ENCODE assay signal across 1 cellular context in the genomic region with DNA sequence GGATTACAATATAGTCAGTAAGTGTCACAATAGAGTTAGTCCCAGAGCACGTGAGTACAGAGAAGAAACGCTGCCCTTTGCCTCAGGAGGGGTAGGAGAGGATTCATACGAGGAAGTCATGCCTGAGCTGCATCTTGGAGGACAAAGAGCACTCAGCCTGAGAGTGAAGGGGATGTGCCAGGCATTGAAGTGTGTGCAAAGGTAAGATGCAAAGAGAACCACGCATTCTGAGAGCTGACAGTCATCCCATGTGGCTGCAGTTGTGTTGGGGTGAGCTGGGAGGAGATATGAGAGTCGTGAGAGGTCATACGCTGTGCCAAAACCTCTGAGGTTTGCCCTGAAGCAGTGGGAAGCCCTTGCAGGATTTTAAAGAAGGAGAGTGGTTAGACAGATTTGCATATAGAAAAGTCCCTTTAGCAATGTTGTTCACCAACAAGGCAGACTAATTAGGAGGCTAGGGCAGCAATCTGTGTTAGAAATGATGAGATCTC.
TF ChIP-seq lines count a peak whose summit lies in the region.

No MANE protein-coding gene starts in this region.

TF ChIP-seq in GM12878, 131 proteins besides CTCF, POLR2A, EP300 and RAD21 (continued from another document and continues in another):
- TF ChIP-seq GATAD2B (conservative IDR thresholded peaks at IDR 0.05; ENCODE audit: low read depth) (no peak), ASH2L (IDR thresholded peaks at IDR 0.05; ENCODE audit: borderline replicate concordance, low read depth) (no peak), PAX5 (IDR thresholded peaks at IDR 0.05; ENCODE audit: borderline replicate concordance, low read depth, low read length) (peak; percentile 72; the same call in 1 of the 2 replicates), CBFB (IDR thresholded peaks at IDR 0.05; ENCODE audit: low read depth) (no peak), BHLHE40 (IDR thresholded peaks at IDR 0.05; ENCODE audit: borderline replicate concordance in 1 of 2, low read depth in 2 of 2, low read length in 1 of 2) (peak; percentile 78), BRCA1 (IDR thresholded peaks at IDR 0.05; ENCODE audit: low read depth, low read length) (no peak), CHD4 (IDR thresholded peaks at IDR 0.05) (no peak), RFX5 (IDR thresholded peaks at IDR 0.05; ENCODE audit: low read depth, low read length) (no peak), ATF7 (IDR thresholded peaks at IDR 0.05; ENCODE audit: low read depth) (peak; percentile 62), ZNF384 (IDR thresholded peaks at IDR 0.05; ENCODE audit: borderline replicate concordance, low read depth, low read length) (no peak), ZZZ3 (IDR thresholded peaks at IDR 0.05; ENCODE audit: control insufficient read depth, insufficient read length, low read depth) (no peak), YBX1 (IDR thresholded peaks at IDR 0.05) (no peak), NBN (IDR thresholded peaks at IDR 0.05) (no peak; the same call in none of the 2 replicates), CEBPB (IDR thresholded peaks at IDR 0.05; ENCODE audit: borderline replicate concordance in 1 of 2, low read depth in 2 of 2, low read length in 2 of 2) (no peak), BACH1 (IDR thresholded peaks at IDR 0.05; ENCODE audit: borderline replicate concordance) (0 out of 2 replicates have a peak, but pooled peaks have one; percentile 10), ZNF217 (IDR thresholded peaks at IDR 0.05) (no peak), TBL1XR1 (IDR thresholded peaks at IDR 0.05; ENCODE audit: low read depth, low read length) (no peak), MEF2A (IDR thresholded peaks at IDR 0.05; ENCODE audit: insufficient read depth, low read depth, low read length) (no peak), PML (IDR thresholded peaks at IDR 0.05; ENCODE audit: low read length) (0 out of 2 replicates have a peak, but pooled peaks have one; percentile 33), RELA (IDR thresholded peaks at IDR 0.05; ENCODE audit: borderline replicate concordance, partially characterized antibody) (peak; percentile 58), NR2C1 (IDR thresholded peaks at IDR 0.05) (no peak), MYC (IDR thresholded peaks at IDR 0.05; ENCODE audit: insufficient read depth, insufficient read length, insufficient replicate concordance, low read length, severe bottlenecking) (no peak), ESRRA (IDR thresholded peaks at IDR 0.05; ENCODE audit: low read length) (no peak), NFIC (IDR thresholded peaks at IDR 0.05; ENCODE audit: low read depth, low read length) (peak; percentile 69), TCF12 (IDR thresholded peaks at IDR 0.05; ENCODE audit: low read depth, low read length) (no peak), RUNX3 (IDR thresholded peaks at IDR 0.05; ENCODE audit: low read length) (peak; percentile 92), TCF3 (IDR thresholded peaks at IDR 0.05; ENCODE audit: borderline replicate concordance, insufficient read depth, low read depth, low read length) (no peak), NFYA (IDR thresholded peaks at IDR 0.05; ENCODE audit: borderline replicate concordance, low read depth, low read length) (no peak), EED (IDR thresholded peaks at IDR 0.05; ENCODE audit: low read depth) (peak; percentile 71), CBX5 (IDR thresholded peaks at IDR 0.05; ENCODE audit: low read depth) (no peak), CREM (IDR thresholded peaks at IDR 0.05; ENCODE audit: low read depth) (0 out of 2 replicates have a peak, but pooled peaks have one; percentile 58), RBBP5 (conservative IDR thresholded peaks at IDR 0.05) (no peak), HCFC1 (IDR thresholded peaks at IDR 0.05; ENCODE audit: low read length) (no peak), RB1 (IDR thresholded peaks at IDR 0.05; ENCODE audit: borderline replicate concordance) (no peak), POU2F2 (IDR thresholded peaks at IDR 0.05; ENCODE audit: borderline replicate concordance, low read depth, low read length) (peak; percentile 98), FOXM1 (IDR thresholded peaks at IDR 0.05; ENCODE audit: low read depth, low read length) (no peak; the same call in 1 of the 2 replicates), CBX3 (IDR thresholded peaks at IDR 0.05; ENCODE audit: borderline replicate concordance, low read depth) (no peak), HDAC6 (IDR thresholded peaks at IDR 0.05; ENCODE audit: unreplicated experiment) (no peak), MTA2 (IDR thresholded peaks at IDR 0.05; ENCODE audit: low read depth) (peak; percentile 91), ZNF24 (IDR thresholded peaks at IDR 0.05) (no peak), IRF4 (IDR thresholded peaks at IDR 0.05; ENCODE audit: low read depth, low read length) (peak; percentile 58), ZBED1 (IDR thresholded peaks at IDR 0.05; ENCODE audit: borderline replicate concordance) (peak; percentile 87), FOS (IDR thresholded peaks at IDR 0.05; ENCODE audit: borderline replicate concordance, extremely low read depth, insufficient read length) (no peak), SMARCA5 (IDR thresholded peaks at IDR 0.05) (no peak), EGR1 (IDR thresholded peaks at IDR 0.05; ENCODE audit: borderline replicate concordance in 1 of 2, low read depth in 2 of 2, low read length in 2 of 2) (0 out of 3 replicates have a peak, but pooled peaks of 1 of the 2 experiments have one; percentile 9), LARP7 (IDR thresholded peaks at IDR 0.05) (no peak)
- TF ChIP-seq, protein P1, sequence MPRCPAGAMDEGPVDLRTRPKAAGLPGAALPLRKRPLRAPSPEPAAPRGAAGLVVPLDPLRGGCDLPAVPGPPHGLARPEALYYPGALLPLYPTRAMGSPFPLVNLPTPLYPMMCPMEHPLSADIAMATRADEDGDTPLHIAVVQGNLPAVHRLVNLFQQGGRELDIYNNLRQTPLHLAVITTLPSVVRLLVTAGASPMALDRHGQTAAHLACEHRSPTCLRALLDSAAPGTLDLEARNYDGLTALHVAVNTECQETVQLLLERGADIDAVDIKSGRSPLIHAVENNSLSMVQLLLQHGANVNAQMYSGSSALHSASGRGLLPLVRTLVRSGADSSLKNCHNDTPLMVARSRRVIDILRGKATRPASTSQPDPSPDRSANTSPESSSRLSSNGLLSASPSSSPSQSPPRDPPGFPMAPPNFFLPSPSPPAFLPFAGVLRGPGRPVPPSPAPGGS (IDR thresholded peaks at IDR 0.05; ENCODE audit: borderline replicate concordance, insufficient read depth, low read depth, low read length, poor library complexity, severe bottlenecking): no peak
- TF ChIP-seq, protein P2, sequence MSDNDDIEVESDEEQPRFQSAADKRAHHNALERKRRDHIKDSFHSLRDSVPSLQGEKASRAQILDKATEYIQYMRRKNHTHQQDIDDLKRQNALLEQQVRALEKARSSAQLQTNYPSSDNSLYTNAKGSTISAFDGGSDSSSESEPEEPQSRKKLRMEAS (IDR thresholded peaks at IDR 0.05; ENCODE audit: low read depth, low read length): 0 out of 2 replicates have a peak, but pooled peaks have one; percentile 24
- TF ChIP-seq, protein P3, sequence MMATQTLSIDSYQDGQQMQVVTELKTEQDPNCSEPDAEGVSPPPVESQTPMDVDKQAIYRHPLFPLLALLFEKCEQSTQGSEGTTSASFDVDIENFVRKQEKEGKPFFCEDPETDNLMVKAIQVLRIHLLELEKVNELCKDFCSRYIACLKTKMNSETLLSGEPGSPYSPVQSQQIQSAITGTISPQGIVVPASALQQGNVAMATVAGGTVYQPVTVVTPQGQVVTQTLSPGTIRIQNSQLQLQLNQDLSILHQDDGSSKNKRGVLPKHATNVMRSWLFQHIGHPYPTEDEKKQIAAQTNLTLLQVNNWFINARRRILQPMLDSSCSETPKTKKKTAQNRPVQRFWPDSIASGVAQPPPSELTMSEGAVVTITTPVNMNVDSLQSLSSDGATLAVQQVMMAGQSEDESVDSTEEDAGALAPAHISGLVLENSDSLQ (IDR thresholded peaks at IDR 0.05): peak; percentile 63; the same call in 1 of the 2 replicates
- TF ChIP-seq, protein P4, sequence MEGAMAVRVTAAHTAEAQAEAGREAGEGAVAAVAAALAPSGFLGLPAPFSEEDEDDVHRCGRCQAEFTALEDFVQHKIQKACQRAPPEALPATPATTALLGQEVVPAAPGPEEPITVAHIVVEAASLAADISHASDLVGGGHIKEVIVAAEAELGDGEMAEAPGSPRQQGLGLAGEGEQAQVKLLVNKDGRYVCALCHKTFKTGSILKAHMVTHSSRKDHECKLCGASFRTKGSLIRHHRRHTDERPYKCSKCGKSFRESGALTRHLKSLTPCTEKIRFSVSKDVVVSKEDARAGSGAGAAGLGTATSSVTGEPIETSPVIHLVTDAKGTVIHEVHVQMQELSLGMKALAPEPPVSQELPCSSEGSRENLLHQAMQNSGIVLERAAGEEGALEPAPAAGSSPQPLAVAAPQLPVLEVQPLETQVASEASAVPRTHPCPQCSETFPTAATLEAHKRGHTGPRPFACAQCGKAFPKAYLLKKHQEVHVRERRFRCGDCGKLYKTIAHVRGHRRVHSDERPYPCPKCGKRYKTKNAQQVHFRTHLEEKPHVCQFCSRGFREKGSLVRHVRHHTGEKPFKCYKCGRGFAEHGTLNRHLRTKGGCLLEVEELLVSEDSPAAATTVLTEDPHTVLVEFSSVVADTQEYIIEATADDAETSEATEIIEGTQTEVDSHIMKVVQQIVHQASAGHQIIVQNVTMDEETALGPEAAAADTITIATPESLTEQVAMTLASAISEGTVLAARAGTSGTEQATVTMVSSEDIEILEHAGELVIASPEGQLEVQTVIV (IDR thresholded peaks at IDR 0.05; ENCODE audit: borderline replicate concordance, partially characterized antibody): no peak
- TF ChIP-seq, protein P5, sequence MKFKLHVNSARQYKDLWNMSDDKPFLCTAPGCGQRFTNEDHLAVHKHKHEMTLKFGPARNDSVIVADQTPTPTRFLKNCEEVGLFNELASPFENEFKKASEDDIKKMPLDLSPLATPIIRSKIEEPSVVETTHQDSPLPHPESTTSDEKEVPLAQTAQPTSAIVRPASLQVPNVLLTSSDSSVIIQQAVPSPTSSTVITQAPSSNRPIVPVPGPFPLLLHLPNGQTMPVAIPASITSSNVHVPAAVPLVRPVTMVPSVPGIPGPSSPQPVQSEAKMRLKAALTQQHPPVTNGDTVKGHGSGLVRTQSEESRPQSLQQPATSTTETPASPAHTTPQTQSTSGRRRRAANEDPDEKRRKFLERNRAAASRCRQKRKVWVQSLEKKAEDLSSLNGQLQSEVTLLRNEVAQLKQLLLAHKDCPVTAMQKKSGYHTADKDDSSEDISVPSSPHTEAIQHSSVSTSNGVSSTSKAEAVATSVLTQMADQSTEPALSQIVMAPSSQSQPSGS (IDR thresholded peaks at IDR 0.05; ENCODE audit: low read length): no peak; the same call in 1 of the 2 replicates
- TF ChIP-seq, protein P6, sequence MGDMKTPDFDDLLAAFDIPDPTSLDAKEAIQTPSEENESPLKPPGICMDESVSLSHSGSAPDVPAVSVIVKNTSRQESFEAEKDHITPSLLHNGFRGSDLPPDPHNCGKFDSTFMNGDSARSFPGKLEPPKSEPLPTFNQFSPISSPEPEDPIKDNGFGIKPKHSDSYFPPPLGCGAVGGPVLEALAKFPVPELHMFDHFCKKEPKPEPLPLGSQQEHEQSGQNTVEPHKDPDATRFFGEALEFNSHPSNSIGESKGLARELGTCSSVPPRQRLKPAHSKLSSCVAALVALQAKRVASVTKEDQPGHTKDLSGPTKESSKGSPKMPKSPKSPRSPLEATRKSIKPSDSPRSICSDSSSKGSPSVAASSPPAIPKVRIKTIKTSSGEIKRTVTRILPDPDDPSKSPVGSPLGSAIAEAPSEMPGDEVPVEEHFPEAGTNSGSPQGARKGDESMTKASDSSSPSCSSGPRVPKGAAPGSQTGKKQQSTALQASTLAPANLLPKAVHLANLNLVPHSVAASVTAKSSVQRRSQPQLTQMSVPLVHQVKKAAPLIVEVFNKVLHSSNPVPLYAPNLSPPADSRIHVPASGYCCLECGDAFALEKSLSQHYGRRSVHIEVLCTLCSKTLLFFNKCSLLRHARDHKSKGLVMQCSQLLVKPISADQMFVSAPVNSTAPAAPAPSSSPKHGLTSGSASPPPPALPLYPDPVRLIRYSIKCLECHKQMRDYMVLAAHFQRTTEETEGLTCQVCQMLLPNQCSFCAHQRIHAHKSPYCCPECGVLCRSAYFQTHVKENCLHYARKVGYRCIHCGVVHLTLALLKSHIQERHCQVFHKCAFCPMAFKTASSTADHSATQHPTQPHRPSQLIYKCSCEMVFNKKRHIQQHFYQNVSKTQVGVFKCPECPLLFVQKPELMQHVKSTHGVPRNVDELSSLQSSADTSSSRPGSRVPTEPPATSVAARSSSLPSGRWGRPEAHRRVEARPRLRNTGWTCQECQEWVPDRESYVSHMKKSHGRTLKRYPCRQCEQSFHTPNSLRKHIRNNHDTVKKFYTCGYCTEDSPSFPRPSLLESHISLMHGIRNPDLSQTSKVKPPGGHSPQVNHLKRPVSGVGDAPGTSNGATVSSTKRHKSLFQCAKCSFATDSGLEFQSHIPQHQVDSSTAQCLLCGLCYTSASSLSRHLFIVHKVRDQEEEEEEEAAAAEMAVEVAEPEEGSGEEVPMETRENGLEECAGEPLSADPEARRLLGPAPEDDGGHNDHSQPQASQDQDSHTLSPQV (IDR thresholded peaks at IDR 0.05): no peak
- TF ChIP-seq, protein P7, sequence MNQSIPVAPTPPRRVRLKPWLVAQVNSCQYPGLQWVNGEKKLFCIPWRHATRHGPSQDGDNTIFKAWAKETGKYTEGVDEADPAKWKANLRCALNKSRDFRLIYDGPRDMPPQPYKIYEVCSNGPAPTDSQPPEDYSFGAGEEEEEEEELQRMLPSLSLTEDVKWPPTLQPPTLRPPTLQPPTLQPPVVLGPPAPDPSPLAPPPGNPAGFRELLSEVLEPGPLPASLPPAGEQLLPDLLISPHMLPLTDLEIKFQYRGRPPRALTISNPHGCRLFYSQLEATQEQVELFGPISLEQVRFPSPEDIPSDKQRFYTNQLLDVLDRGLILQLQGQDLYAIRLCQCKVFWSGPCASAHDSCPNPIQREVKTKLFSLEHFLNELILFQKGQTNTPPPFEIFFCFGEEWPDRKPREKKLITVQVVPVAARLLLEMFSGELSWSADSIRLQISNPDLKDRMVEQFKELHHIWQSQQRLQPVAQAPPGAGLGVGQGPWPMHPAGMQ (IDR thresholded peaks at IDR 0.05; ENCODE audit: borderline replicate concordance): no peak
- TF ChIP-seq, protein P8, sequence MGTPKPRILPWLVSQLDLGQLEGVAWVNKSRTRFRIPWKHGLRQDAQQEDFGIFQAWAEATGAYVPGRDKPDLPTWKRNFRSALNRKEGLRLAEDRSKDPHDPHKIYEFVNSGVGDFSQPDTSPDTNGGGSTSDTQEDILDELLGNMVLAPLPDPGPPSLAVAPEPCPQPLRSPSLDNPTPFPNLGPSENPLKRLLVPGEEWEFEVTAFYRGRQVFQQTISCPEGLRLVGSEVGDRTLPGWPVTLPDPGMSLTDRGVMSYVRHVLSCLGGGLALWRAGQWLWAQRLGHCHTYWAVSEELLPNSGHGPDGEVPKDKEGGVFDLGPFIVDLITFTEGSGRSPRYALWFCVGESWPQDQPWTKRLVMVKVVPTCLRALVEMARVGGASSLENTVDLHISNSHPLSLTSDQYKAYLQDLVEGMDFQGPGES (IDR thresholded peaks at IDR 0.05): no peak
- TF ChIP-seq, protein P9, sequence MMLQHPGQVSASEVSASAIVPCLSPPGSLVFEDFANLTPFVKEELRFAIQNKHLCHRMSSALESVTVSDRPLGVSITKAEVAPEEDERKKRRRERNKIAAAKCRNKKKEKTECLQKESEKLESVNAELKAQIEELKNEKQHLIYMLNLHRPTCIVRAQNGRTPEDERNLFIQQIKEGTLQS (IDR thresholded peaks at IDR 0.05; ENCODE audit: borderline replicate concordance, extremely low read depth, low read depth, low read length): no peak
